Comparison of ENCODE assay signal across 1 cellular context in the genomic region with DNA sequence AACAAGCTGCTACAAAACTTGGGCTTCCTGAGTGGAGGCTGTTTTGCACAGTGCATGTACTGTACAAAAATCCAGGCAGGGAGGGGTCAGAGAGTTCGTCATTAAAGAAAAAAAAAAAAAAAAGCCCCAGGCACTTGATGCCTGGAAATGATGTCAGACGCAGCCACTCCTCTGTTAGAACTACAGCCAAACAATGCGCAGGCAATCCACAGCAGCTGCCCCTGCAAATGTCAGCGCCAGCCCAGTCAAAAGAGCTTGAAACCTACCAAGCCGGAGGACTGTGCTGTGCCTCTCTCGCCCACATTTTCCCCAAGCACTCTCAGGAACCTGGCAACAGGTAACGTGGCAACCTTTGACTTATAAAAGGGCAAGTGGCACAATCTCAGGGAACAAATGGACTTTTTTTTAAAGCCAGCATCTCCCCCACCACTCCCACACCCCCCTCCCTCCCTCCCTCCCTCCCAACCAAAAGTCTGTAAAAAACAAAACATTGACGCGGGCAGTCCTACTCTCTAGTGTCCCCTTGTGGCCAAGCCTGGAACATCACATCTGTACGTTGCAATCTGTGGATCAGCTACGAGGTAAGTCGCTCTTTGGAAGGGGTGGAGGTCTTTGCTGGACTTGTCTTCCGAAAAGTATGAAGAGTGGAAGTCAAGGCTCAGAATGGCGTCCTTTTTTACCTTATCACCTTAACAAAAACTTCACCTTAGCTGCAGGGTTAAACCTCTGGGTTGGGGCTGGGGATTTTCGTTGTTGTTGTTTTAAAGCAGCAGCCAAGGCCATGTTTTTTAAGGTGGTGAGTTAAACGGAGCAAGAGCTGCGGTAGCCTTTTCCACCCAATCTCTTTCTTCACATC.
A peak's percentile ranks its signal among the peaks of the same experiment; 100 is the strongest.
TF ChIP-seq lines count a peak whose summit lies in the region.

No MANE protein-coding gene starts in this region.

TF ChIP-seq in GM12878, 131 proteins besides CTCF, POLR2A, EP300 and RAD21 (continued from another document and continues in another):
- TF ChIP-seq, protein P1, sequence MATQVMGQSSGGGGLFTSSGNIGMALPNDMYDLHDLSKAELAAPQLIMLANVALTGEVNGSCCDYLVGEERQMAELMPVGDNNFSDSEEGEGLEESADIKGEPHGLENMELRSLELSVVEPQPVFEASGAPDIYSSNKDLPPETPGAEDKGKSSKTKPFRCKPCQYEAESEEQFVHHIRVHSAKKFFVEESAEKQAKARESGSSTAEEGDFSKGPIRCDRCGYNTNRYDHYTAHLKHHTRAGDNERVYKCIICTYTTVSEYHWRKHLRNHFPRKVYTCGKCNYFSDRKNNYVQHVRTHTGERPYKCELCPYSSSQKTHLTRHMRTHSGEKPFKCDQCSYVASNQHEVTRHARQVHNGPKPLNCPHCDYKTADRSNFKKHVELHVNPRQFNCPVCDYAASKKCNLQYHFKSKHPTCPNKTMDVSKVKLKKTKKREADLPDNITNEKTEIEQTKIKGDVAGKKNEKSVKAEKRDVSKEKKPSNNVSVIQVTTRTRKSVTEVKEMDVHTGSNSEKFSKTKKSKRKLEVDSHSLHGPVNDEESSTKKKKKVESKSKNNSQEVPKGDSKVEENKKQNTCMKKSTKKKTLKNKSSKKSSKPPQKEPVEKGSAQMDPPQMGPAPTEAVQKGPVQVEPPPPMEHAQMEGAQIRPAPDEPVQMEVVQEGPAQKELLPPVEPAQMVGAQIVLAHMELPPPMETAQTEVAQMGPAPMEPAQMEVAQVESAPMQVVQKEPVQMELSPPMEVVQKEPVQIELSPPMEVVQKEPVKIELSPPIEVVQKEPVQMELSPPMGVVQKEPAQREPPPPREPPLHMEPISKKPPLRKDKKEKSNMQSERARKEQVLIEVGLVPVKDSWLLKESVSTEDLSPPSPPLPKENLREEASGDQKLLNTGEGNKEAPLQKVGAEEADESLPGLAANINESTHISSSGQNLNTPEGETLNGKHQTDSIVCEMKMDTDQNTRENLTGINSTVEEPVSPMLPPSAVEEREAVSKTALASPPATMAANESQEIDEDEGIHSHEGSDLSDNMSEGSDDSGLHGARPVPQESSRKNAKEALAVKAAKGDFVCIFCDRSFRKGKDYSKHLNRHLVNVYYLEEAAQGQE (IDR thresholded peaks at IDR 0.05; ENCODE audit: low read depth, low read length): peak; percentile 40; the same call in 1 of the 2 replicates
- no peak for TF ChIP-seq GABPA (IDR thresholded peaks at IDR 0.05; ENCODE audit: low read depth)
- TF ChIP-seq PKNOX1 (IDR thresholded peaks at IDR 0.05): peak; percentile 70
- TF ChIP-seq CHD1 (IDR thresholded peaks at IDR 0.05; ENCODE audit: low read depth, low read length): no peak
- TF ChIP-seq, protein P2, sequence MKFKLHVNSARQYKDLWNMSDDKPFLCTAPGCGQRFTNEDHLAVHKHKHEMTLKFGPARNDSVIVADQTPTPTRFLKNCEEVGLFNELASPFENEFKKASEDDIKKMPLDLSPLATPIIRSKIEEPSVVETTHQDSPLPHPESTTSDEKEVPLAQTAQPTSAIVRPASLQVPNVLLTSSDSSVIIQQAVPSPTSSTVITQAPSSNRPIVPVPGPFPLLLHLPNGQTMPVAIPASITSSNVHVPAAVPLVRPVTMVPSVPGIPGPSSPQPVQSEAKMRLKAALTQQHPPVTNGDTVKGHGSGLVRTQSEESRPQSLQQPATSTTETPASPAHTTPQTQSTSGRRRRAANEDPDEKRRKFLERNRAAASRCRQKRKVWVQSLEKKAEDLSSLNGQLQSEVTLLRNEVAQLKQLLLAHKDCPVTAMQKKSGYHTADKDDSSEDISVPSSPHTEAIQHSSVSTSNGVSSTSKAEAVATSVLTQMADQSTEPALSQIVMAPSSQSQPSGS (IDR thresholded peaks at IDR 0.05; ENCODE audit: low read length): peak; percentile 66; the same call in 1 of the 2 replicates
- TF ChIP-seq SIN3A (IDR thresholded peaks at IDR 0.05; ENCODE audit: low read depth, low read length): peak; percentile 44; the same call in 1 of the 2 replicates
- no peak for TF ChIP-seq NFXL1 (IDR thresholded peaks at IDR 0.05; ENCODE audit: borderline replicate concordance)
- TF ChIP-seq ZNF384 (IDR thresholded peaks at IDR 0.05; ENCODE audit: borderline replicate concordance, low read depth, low read length): peak; percentile 98
- TF ChIP-seq EZH2 (IDR thresholded peaks at IDR 0.05; ENCODE audit: borderline replicate concordance, control insufficient read depth, low read depth, low read length): no peak
- TF ChIP-seq BACH1 (IDR thresholded peaks at IDR 0.05; ENCODE audit: borderline replicate concordance): no peak; the same call in 1 of the 2 replicates
- peak; percentile 48; the same call in 1 of the 2 replicates for TF ChIP-seq CHD2 (IDR thresholded peaks at IDR 0.05; ENCODE audit: borderline replicate concordance, low read depth, low read length)
- TF ChIP-seq BMI1 (IDR thresholded peaks at IDR 0.05; ENCODE audit: borderline replicate concordance): no peak
- TF ChIP-seq IKZF2 (IDR thresholded peaks at IDR 0.05): no peak; a peak in 1 of 4 replicates
- TF ChIP-seq PAX5 (IDR thresholded peaks at IDR 0.05; ENCODE audit: borderline replicate concordance, low read depth, low read length): peak; percentile 33; the same call in 1 of the 2 replicates
- TF ChIP-seq SUZ12 (IDR thresholded peaks at IDR 0.05; ENCODE audit: unreplicated experiment): no peak
- TF ChIP-seq TCF3 (IDR thresholded peaks at IDR 0.05; ENCODE audit: borderline replicate concordance, insufficient read depth, low read depth, low read length): no peak
- TF ChIP-seq CEBPB (IDR thresholded peaks at IDR 0.05; ENCODE audit: borderline replicate concordance in 1 of 2, low read depth in 2 of 2, low read length in 2 of 2): no peak
- TF ChIP-seq SMC3 (IDR thresholded peaks at IDR 0.05; ENCODE audit: borderline replicate concordance, low read length): peak; percentile 44; the same call in 1 of the 2 replicates
- TF ChIP-seq SIX5 (IDR thresholded peaks at IDR 0.05; ENCODE audit: low read depth, low read length, severe bottlenecking): no peak
- no peak for TF ChIP-seq SREBF1 (IDR thresholded peaks at IDR 0.05; ENCODE audit: low read length)
- TF ChIP-seq SREBF2 (IDR thresholded peaks at IDR 0.05; ENCODE audit: low read length): no peak
- no peak for TF ChIP-seq KLF5 (IDR thresholded peaks at IDR 0.05; ENCODE audit: partially characterized antibody)
- TF ChIP-seq, protein P3, sequence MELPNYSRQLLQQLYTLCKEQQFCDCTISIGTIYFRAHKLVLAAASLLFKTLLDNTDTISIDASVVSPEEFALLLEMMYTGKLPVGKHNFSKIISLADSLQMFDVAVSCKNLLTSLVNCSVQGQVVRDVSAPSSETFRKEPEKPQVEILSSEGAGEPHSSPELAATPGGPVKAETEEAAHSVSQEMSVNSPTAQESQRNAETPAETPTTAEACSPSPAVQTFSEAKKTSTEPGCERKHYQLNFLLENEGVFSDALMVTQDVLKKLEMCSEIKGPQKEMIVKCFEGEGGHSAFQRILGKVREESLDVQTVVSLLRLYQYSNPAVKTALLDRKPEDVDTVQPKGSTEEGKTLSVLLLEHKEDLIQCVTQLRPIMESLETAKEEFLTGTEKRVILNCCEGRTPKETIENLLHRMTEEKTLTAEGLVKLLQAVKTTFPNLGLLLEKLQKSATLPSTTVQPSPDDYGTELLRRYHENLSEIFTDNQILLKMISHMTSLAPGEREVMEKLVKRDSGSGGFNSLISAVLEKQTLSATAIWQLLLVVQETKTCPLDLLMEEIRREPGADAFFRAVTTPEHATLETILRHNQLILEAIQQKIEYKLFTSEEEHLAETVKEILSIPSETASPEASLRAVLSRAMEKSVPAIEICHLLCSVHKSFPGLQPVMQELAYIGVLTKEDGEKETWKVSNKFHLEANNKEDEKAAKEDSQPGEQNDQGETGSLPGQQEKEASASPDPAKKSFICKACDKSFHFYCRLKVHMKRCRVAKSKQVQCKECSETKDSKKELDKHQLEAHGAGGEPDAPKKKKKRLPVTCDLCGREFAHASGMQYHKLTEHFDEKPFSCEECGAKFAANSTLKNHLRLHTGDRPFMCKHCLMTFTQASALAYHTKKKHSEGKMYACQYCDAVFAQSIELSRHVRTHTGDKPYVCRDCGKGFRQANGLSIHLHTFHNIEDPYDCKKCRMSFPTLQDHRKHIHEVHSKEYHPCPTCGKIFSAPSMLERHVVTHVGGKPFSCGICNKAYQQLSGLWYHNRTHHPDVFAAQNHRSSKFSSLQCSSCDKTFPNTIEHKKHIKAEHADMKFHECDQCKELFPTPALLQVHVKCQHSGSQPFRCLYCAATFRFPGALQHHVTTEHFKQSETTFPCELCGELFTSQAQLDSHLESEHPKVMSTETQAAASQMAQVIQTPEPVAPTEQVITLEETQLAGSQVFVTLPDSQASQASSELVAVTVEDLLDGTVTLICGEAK (IDR thresholded peaks at IDR 0.05; ENCODE audit: borderline replicate concordance): no peak
- peak; percentile 26; the same call in 1 of the 2 replicates for TF ChIP-seq JUND (IDR thresholded peaks at IDR 0.05; ENCODE audit: low read depth, low read length)
- no peak for TF ChIP-seq YBX1 (IDR thresholded peaks at IDR 0.05)
- TF ChIP-seq FOXM1 (IDR thresholded peaks at IDR 0.05; ENCODE audit: low read depth, low read length): 0 out of 2 replicates have a peak, but pooled peaks have one; percentile 13
- TF ChIP-seq ZNF274 (IDR thresholded peaks at IDR 0.05; ENCODE audit: insufficient read depth, insufficient read length): no peak
- no peak for TF ChIP-seq DPF2 (IDR thresholded peaks at IDR 0.05)
- TF ChIP-seq POLR2AphosphoS5 (IDR thresholded peaks at IDR 0.05; ENCODE audit: low read length): peak; percentile 75
- 0 out of 2 replicates have a peak, but pooled peaks have one; percentile 69 for TF ChIP-seq RELB (IDR thresholded peaks at IDR 0.05; ENCODE audit: low read depth)
- no peak for TF ChIP-seq NKRF (conservative IDR thresholded peaks at IDR 0.05)
- no peak for TF ChIP-seq SMARCA5 (IDR thresholded peaks at IDR 0.05)
- TF ChIP-seq MYC (IDR thresholded peaks at IDR 0.05; ENCODE audit: insufficient read depth, insufficient read length, insufficient replicate concordance, low read length, severe bottlenecking): no peak
- TF ChIP-seq FOS (IDR thresholded peaks at IDR 0.05; ENCODE audit: borderline replicate concordance, extremely low read depth, insufficient read length): no peak
- no peak for TF ChIP-seq TCF7 (IDR thresholded peaks at IDR 0.05; ENCODE audit: borderline replicate concordance)
- TF ChIP-seq, protein P4, sequence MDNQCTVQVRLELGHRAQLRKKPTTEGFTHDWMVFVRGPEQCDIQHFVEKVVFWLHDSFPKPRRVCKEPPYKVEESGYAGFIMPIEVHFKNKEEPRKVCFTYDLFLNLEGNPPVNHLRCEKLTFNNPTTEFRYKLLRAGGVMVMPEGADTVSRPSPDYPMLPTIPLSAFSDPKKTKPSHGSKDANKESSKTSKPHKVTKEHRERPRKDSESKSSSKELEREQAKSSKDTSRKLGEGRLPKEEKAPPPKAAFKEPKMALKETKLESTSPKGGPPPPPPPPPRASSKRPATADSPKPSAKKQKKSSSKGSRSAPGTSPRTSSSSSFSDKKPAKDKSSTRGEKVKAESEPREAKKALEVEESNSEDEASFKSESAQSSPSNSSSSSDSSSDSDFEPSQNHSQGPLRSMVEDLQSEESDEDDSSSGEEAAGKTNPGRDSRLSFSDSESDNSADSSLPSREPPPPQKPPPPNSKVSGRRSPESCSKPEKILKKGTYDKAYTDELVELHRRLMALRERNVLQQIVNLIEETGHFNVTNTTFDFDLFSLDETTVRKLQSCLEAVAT (IDR thresholded peaks at IDR 0.05): 0 out of 2 replicates have a peak, but pooled peaks have one; percentile 9
- TF ChIP-seq ZBED1 (IDR thresholded peaks at IDR 0.05; ENCODE audit: borderline replicate concordance): no peak
- no peak for TF ChIP-seq IRF3 (IDR thresholded peaks at IDR 0.05)
- no peak for TF ChIP-seq BRCA1 (IDR thresholded peaks at IDR 0.05; ENCODE audit: low read depth, low read length)
- TF ChIP-seq NBN (IDR thresholded peaks at IDR 0.05): no peak
- peak; percentile 69; the same call in 1 of the 2 replicates for TF ChIP-seq TBL1XR1 (IDR thresholded peaks at IDR 0.05; ENCODE audit: low read depth, low read length)
- TF ChIP-seq ZNF207 (IDR thresholded peaks at IDR 0.05; ENCODE audit: borderline replicate concordance): no peak
- peak; percentile 96 for TF ChIP-seq ATF7 (IDR thresholded peaks at IDR 0.05; ENCODE audit: low read depth)
